9 cellular contexts compared by ENCODE assay signal in genomic region chr17:42422958-42423712, GRCh38. TPM values are rescaled to one million over a fixed set of nuclear protein-coding genes. Genes with fewer than 3 reads are reported as not detected.
A peak's percentile ranks its signal among the peaks of the same experiment; 100 is the strongest.
DNase-seq lines count a peak whose midpoint lies in the region; ATAC-seq and TF ChIP-seq lines count a peak whose summit lies in the region.
"Had no signal": no experiment of that assay in that cellular context is flagged by ENCODE, and none has a peak within 500 bp of the region (broad histone marks: within the 10 kb centered on the region; RNA-seq: fewer than 3 reads in every experiment).

Gene CAVIN1, minus strand, starts transcription at chr17:42423256. Its CDS starts 159 bp downstream, at chr17:42423097.

- H3K27me3 Mint-ChIP-seq in activated naive CD8-positive, alpha-beta T cell treated with anti-CD3 and anti-CD28 coated beads for 36 hours = peaks cover 38% of the 10 kb centered on the region
- H3K27me3 Mint-ChIP-seq in naive thymus-derived CD4-positive, alpha-beta T cell = peaks cover 0 to 65% (median 14%) of the 10 kb centered on the region in 5 donors

- no peaks in the 10 kb centered on the region for H3K36me3 Mint-ChIP-seq in activated naive CD8-positive, alpha-beta T cell treated with anti-CD3 and anti-CD28 coated beads for 36 hours
- H3K36me3 Mint-ChIP-seq in naive thymus-derived CD4-positive, alpha-beta T cell = peaks cover 0 to 2% (median 0%) of the 10 kb centered on the region in 5 donors

- no peaks in the 10 kb centered on the region for H3K9me3 Mint-ChIP-seq in activated naive CD8-positive, alpha-beta T cell treated with anti-CD3 and anti-CD28 coated beads for 36 hours
- peaks cover 0 to 1% (median 0%) of the 10 kb centered on the region in 11 donors for H3K9me3 Mint-ChIP-seq in naive thymus-derived CD4-positive, alpha-beta T cell

- no peaks in the 10 kb centered on the region for H3K36me3 ChIP-seq in naive thymus-derived CD4-positive, alpha-beta T cell (ENCODE audit: control insufficient read depth in 2 of 3, insufficient read depth in 3 of 3, low read length in 3 of 3)
- H3K36me3 ChIP-seq in upper lobe of right lung = no peaks in the 10 kb centered on the region

- no peak for TF ChIP-seq CTCF in upper lobe of right lung (IDR thresholded peaks at IDR 0.05)

- CTCF ChIA-PET in naive thymus-derived CD4-positive, alpha-beta T cell (lab: Charles Lee) = interaction anchor here (0.6 to 1.2 kb wide), 2 partner anchors 17 to 35 kb away, joined by 3 read pairs; partner anchors contain the start of gene STAT3

- H3K9me3 ChIP-seq in naive thymus-derived CD4-positive, alpha-beta T cell (ENCODE audit: control insufficient read depth in 2 of 3, low read length in 3 of 3) = no peaks in the 10 kb centered on the region
- no peaks in the 10 kb centered on the region for H3K9me3 ChIP-seq in upper lobe of right lung

- H3K4me1 Mint-ChIP-seq in activated naive CD8-positive, alpha-beta T cell treated with anti-CD3 and anti-CD28 coated beads for 36 hours = peaks cover 18% of the 10 kb centered on the region
- H3K4me1 Mint-ChIP-seq in naive thymus-derived CD4-positive, alpha-beta T cell = peaks cover 6 to 29% (median 14%) of the 10 kb centered on the region in 7 donors

- peak within 1 kb of the TSS; percentile 82 for H3K4me3 Mint-ChIP-seq in activated naive CD8-positive, alpha-beta T cell treated with anti-CD3 and anti-CD28 coated beads for 36 hours
- peak within 1 kb of the TSS; percentile 83 to 96 (median 88) for H3K4me3 Mint-ChIP-seq in naive thymus-derived CD4-positive, alpha-beta T cell

- no peak within 1 kb of the TSS for H3K27ac Mint-ChIP-seq in activated naive CD8-positive, alpha-beta T cell treated with anti-CD3 and anti-CD28 coated beads for 36 hours
- peak within 1 kb of the TSS in 5 of 9 donors; percentile 28 to 69 (median 46) for H3K27ac Mint-ChIP-seq in naive thymus-derived CD4-positive, alpha-beta T cell

- POLR2A ChIA-PET in naive thymus-derived CD4-positive, alpha-beta T cell (lab: Charles Lee) = interaction anchor here (1.3 kb wide), 1 partner anchor 35 kb away, joined by 3 read pairs; the partner anchor contains the start of gene STAT3

- no peak within 1 kb of the TSS for H3K27ac ChIP-seq in naive thymus-derived CD4-positive, alpha-beta T cell (ENCODE audit: low read depth, low read length)
- H3K27ac ChIP-seq in upper lobe of right lung = peak within 1 kb of the TSS; percentile 91
- H3K27ac ChIP-seq: 22Rv1 had no signal

- intact Hi-C loops in naive thymus-derived CD4-positive, alpha-beta T cell (cut with micrococcal nuclease) = loop anchor here in 1 of 2 donors (1.0 to 5.0 kb wide), 2 partner anchors 12 to 34 kb away; partner anchors contain the start of gene ATP6V0A1
- intact Hi-C loops in upper lobe of right lung (cut with DNase I) = no loop called here

- H3K4me3 ChIP-seq in naive thymus-derived CD4-positive, alpha-beta T cell (ENCODE audit: low read length) = peak within 1 kb of the TSS; percentile 65
- H3K4me3 ChIP-seq in upper lobe of right lung = peak within 1 kb of the TSS; percentile 88

- DNase-seq in DMS153 treated with DMSO at 0.1 percent for 48 hours (lab: John Stamatoyannopoulos, UW; ENCODE audit: unreplicated experiment) = peak; percentile 35
- no peak for DNase-seq in DMS153 (lab: John Stamatoyannopoulos, UW)
- DNase-seq in NCI-H1694 (lab: John Stamatoyannopoulos, UW) = peak; percentile 56
- DNase-seq in activated naive CD8-positive, alpha-beta T cell treated with anti-CD3 and anti-CD28 coated beads for 36 hours = peak; percentile 23
- DNase-seq in foreskin melanocyte = peak; percentile 82
- DNase-seq in naive thymus-derived CD4-positive, alpha-beta T cell = peak in 1 of 9 donors; percentile 49
- peak; percentile 98 for DNase-seq in upper lobe of right lung
- DNase-seq in NCI-H1436 treated with DMSO at 0.1 percent for 48 hours (lab: John Stamatoyannopoulos, UW) = no peak

- ATAC-seq in naive thymus-derived CD4-positive, alpha-beta T cell = peak; percentile 38
- peak; percentile 95 for ATAC-seq in upper lobe of right lung

- peaks cover 0 to 14% of the 10 kb centered on the region in 2 donors for H3K4me1 ChIP-seq in naive thymus-derived CD4-positive, alpha-beta T cell (ENCODE audit: control insufficient read depth in 2 of 2, insufficient read depth in 2 of 2, low read length in 2 of 2)
- peaks cover 9% of the 10 kb centered on the region for H3K4me1 ChIP-seq in upper lobe of right lung

- H3K27me3 ChIP-seq in naive thymus-derived CD4-positive, alpha-beta T cell (ENCODE audit: control insufficient read depth in 2 of 2, insufficient read depth in 2 of 2, low read length in 2 of 2) = peaks cover 6 to 9% of the 10 kb centered on the region in 2 donors
- H3K27me3 ChIP-seq in upper lobe of right lung = no peaks in the 10 kb centered on the region

RNA-seq across cellular contexts. Expression of gene CAVIN1, which starts in this region (rescaled TPM):
- 1 to 10 TPM; 1.7 to 1.9 TPM for total RNA-seq in activated naive CD8-positive, alpha-beta T cell treated with anti-CD3 and anti-CD28 coated beads for 36 hours
- 1 to 10 TPM in 2 of 5 experiments, under 1 TPM in 1, not detected in 2; 0.32 to 3.8 (median 1.1) TPM for total RNA-seq in naive thymus-derived CD4-positive, alpha-beta T cell
- under 1 TPM; 0.25 to 0.81 TPM for polyA plus RNA-seq in naive thymus-derived CD4-positive, alpha-beta T cell
- total RNA-seq in upper lobe of right lung = 342 TPM

Comparison
In these comparisons a context has a peak if more than half of its experiments do, and no peak if none do; other contexts are left out.
1. RNA of gene CAVIN1 (total RNA-seq): 342 TPM in upper lobe of right lung (single experiment); 1.7 to 1.9 TPM in activated naive CD8-positive, alpha-beta T cell treated with anti-CD3 and anti-CD28 coated beads for 36 hours and 0.32 to 3.8 TPM in naive thymus-derived CD4-positive, alpha-beta T cell; every median in the first group is over 10 times any median in the second.
2. DNase-seq: peak in DMS153 treated with DMSO at 0.1 percent for 48 hours (single experiment), NCI-H1694 (single experiment), activated naive CD8-positive, alpha-beta T cell treated with anti-CD3 and anti-CD28 coated beads for 36 hours (single experiment), foreskin melanocyte (single experiment) and upper lobe of right lung (single experiment); none in DMS153 (single experiment) and NCI-H1436 treated with DMSO at 0.1 percent for 48 hours (single experiment).